8 cellular contexts compared by ENCODE assay signal in the genomic region with DNA sequence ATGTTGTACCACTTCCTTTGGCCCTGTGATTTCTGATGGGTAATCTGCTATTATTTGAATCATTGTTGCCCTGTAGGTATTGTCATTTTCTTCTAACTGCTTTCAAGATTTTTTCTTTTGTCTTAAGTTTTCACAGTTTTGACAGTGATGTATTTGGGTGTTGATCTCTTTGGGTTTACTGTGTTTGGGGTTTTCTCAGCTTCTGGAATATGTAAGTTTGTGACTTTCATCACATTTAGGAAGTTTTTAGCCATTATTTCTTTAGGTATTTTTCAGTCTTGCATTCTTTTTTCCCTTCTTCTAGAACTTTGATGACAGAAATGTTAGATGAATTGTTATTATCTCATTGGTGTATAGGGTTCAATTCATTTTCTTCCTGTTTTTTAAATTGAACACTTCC. TPM values are rescaled to one million over a fixed set of nuclear protein-coding genes. Genes with fewer than 3 reads are reported as not detected.
"Had no signal": no experiment of that assay in that cellular context is flagged by ENCODE, and none has a peak within 500 bp of the region (broad histone marks: within the 10 kb centered on the region; RNA-seq: fewer than 3 reads in every experiment).

No MANE protein-coding gene starts in this region.

- FAIRE-seq: G401.6, GM12878, GM12891, GM12892, GM18507, GM19239 had no signal

- H3K4me3 ChIP-seq: GM12878 had no signal

- DNase-seq: GDM1, GF-D8 had no signal

- ATAC-seq: GM12878 had no signal

RNA-seq across cellular contexts. Expression of gene ASB4, which starts 27.8 kb away (rescaled TPM):
- total RNA-seq: GM12878 had no signal
